7 cellular contexts compared by ENCODE assay signal in genomic region chr1:241136401-241136800, GRCh38.
"Had no signal": no experiment of that assay in that cellular context is flagged by ENCODE, and none has a peak within 500 bp of the region (broad histone marks: within the 10 kb centered on the region; RNA-seq: fewer than 3 reads in every experiment).

No MANE protein-coding gene starts in this region.

- H3K4me3 Mint-ChIP-seq: IgD-negative memory B cell had no signal

- H3K36me3 Mint-ChIP-seq: IgD-negative memory B cell had no signal

- H3K4me1 Mint-ChIP-seq: IgD-negative memory B cell had no signal

- H3K27ac Mint-ChIP-seq: IgD-negative memory B cell had no signal

- H3K4me3 ChIP-seq: K562 had no signal

- FAIRE-seq: HepG2, HTR-8/SVneo, K562 had no signal

- ATAC-seq: HepG2, K562 had no signal

- H3K27ac ChIP-seq: HL-60 had no signal

- DNase-seq: IMR-90, KBM-7 had no signal
